ENCODE assay signal across 8 cellular contexts in genomic region chr10:77637986-77638765, GRCh38. TPM values are rescaled to one million over a fixed set of nuclear protein-coding genes. Genes with fewer than 3 reads are reported as not detected.
A peak's percentile ranks its signal among the peaks of the same experiment; 100 is the strongest.
DNase-seq lines count a peak whose midpoint lies in the region; ATAC-seq and TF ChIP-seq lines count a peak whose summit lies in the region.

No MANE protein-coding gene starts in this region.

- H3K27ac Mint-ChIP-seq in stimulated activated naive CD8-positive, alpha-beta T cell treated with anti-CD3 and anti-CD28 coated beads, Interleukin-15, Interleukin-2, amounts not matched to agents 100 ng/mL and 50 ng/mL, for 24 hours: no peak overlapping the region

- H3K27me3 Mint-ChIP-seq in stimulated activated naive CD8-positive, alpha-beta T cell treated with anti-CD3 and anti-CD28 coated beads, Interleukin-15, Interleukin-2, amounts not matched to agents 100 ng/mL and 50 ng/mL, for 24 hours: peaks cover 77% of the 10 kb centered on the region

- H3K9me3 ChIP-seq in ascending aorta: no peaks in the 10 kb centered on the region

- peaks cover 3% of the 10 kb centered on the region for H3K4me1 Mint-ChIP-seq in stimulated activated naive CD8-positive, alpha-beta T cell treated with anti-CD3 and anti-CD28 coated beads, Interleukin-15, Interleukin-2, amounts not matched to agents 100 ng/mL and 50 ng/mL, for 24 hours (ENCODE audit: low read depth)

- peak overlapping the region; percentile 75 to 76 for H3K4me3 ChIP-seq in ascending aorta

- no peaks in the 10 kb centered on the region for H3K36me3 ChIP-seq in ascending aorta

- TF ChIP-seq CTCF in ascending aorta (IDR thresholded peaks at IDR 0.05): peak in 1 of 3 experiments; percentile 1

- H3K9me3 Mint-ChIP-seq in stimulated activated naive CD8-positive, alpha-beta T cell treated with anti-CD3 and anti-CD28 coated beads, Interleukin-15, Interleukin-2, amounts not matched to agents 100 ng/mL and 50 ng/mL, for 24 hours: no peaks in the 10 kb centered on the region

- peak overlapping the region; percentile 56 for H3K4me3 Mint-ChIP-seq in stimulated activated naive CD8-positive, alpha-beta T cell treated with anti-CD3 and anti-CD28 coated beads, Interleukin-15, Interleukin-2, amounts not matched to agents 100 ng/mL and 50 ng/mL, for 24 hours

- peak; percentile 53 for DNase-seq in Ammon's horn (ENCODE audit: low spot score)
- peak in 1 of 2 donors; percentile 70 for DNase-seq in ascending aorta (ENCODE audit: low spot score in 2 of 2)
- peak; percentile 77 for DNase-seq in iPS-NIHi11 (ENCODE audit: low spot score)
- no peak for DNase-seq in DMS153 (lab: John Stamatoyannopoulos, UW)
- DNase-seq in effector CD8-positive, alpha-beta T cell (lab: John Stamatoyannopoulos, UW): no peak
- DNase-seq in NCI-H1048 (lab: John Stamatoyannopoulos, UW): no peak

- no peaks in the 10 kb centered on the region for H3K36me3 Mint-ChIP-seq in stimulated activated naive CD8-positive, alpha-beta T cell treated with anti-CD3 and anti-CD28 coated beads, Interleukin-15, Interleukin-2, amounts not matched to agents 100 ng/mL and 50 ng/mL, for 24 hours (ENCODE audit: low read depth)

- peaks cover 9 to 37% of the 10 kb centered on the region in 2 donors for H3K4me1 ChIP-seq in ascending aorta

- H3K27me3 ChIP-seq in ascending aorta: no peaks in the 10 kb centered on the region

- H3K27ac ChIP-seq in ascending aorta: peak overlapping the region; percentile 79

- intact Hi-C loops in ascending aorta (cut with DNase I): loop anchor here (2.0 to 5.0 kb wide), 4 partner anchors 75 to 391 kb away; no protein-coding TSS in a partner anchor

- peak; percentile 24 for ATAC-seq in HG03520 (IDR thresholded peaks at IDR 0.05; ENCODE audit: unreplicated experiment)

RNA-seq across cellular contexts. Expression of gene KCNMA1, which starts 0.6 kb away (rescaled TPM):
- total RNA-seq in ascending aorta: 28.6 TPM

Comparison
In these comparisons a context has a peak if more than half of its experiments do, and no peak if none do; other contexts are left out.
1. DNase-seq: peak in Ammon's horn (single experiment) and iPS-NIHi11 (single experiment); none in DMS153 (single experiment), effector CD8-positive, alpha-beta T cell (single experiment) and NCI-H1048 (single experiment).